In the genomic region with DNA sequence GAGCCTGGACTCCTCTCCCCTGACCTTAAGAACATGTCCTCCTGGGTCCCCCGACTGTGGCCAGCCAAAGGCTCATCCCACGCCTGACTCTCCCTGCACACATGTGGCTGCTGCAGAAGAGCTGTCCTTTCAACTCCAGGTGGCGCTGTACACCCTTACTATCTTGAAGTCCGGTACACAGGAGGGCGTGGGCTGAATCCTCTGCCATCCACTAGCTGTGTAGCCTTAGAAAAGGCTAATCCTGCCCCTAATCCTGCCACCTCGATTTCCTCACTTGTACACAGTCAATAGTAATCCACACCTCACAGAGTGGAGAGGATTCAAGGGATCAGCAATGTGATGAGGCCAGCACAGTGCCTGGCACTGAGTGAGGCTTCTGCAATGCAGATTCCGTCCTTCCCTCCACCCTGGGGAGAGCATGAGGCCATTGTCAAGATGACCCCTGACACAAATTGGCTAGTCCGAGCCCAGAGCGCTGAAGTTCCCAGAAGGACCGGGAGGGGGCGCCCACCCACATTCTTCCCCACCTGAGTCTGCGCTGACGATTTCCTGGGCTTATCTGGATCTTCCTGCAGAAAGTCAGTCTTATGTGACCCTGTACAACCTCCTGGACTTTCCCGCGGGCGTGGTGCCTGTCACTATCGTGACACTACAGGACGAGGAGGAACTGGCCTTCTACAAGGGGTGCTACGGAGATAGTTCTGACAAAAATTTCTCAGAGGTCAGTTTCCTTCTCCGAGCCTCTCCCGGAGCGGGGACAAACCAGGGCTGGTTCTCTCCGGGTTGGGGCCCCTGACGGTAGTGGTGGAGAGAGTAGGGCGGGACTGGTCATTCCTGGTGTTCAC, we compare ENCODE assay signal across 1 cellular context.
TF ChIP-seq lines count a peak whose summit lies in the region.

No MANE protein-coding gene starts in this region.

TF ChIP-seq in K562, 482 proteins besides CTCF, POLR2A, EP300 and RAD21 (continued from another document and continues in another):
- no peak for TF ChIP-seq MBD1 (CRISPR knock-in tag; IDR thresholded peaks at IDR 0.05)
- peak; percentile 75 for TF ChIP-seq ZKSCAN1 (IDR thresholded peaks at IDR 0.05; ENCODE audit: low read depth, low read length)
- TF ChIP-seq KLF6 (CRISPR knock-in tag; IDR thresholded peaks at IDR 0.05; ENCODE audit: borderline replicate concordance), result 0 out of 2 replicates have a peak, but pooled peaks have one; percentile 10
- no peak for TF ChIP-seq XRCC4 (IDR thresholded peaks at IDR 0.05; ENCODE audit: extremely low read depth, insufficient read depth, insufficient read length)
- TF ChIP-seq BACH1 (tag; IDR thresholded peaks at IDR 0.05), result 0 out of 2 replicates have a peak, but pooled peaks have one; percentile 30
- TF ChIP-seq ZFX (CRISPR knock-in tag; IDR thresholded peaks at IDR 0.05), result no peak; the same call in 1 of the 2 replicates
- TF ChIP-seq KLF13 (tag; IDR thresholded peaks at IDR 0.05; ENCODE audit: borderline replicate concordance, low read depth), result peak; percentile 86; the same call in 1 of the 2 replicates
- TF ChIP-seq HMGN3 (IDR thresholded peaks at IDR 0.05; ENCODE audit: borderline replicate concordance, extremely low read depth, insufficient read length, low read depth, low read length), result no peak
- TF ChIP-seq DEAF1 (CRISPR knock-in tag; IDR thresholded peaks at IDR 0.05), result peak; percentile 63
- no peak for TF ChIP-seq ZNF347 (CRISPR knock-in tag; IDR thresholded peaks at IDR 0.05; ENCODE audit: low read depth)
- no peak for TF ChIP-seq ZNF445 (CRISPR knock-in tag; IDR thresholded peaks at IDR 0.05; ENCODE audit: low read depth)
- peak; percentile 95 for TF ChIP-seq ZC3H8 (IDR thresholded peaks at IDR 0.05)
- TF ChIP-seq ZNF133 (CRISPR knock-in tag; IDR thresholded peaks at IDR 0.05), result no peak
- peak; percentile 91 for TF ChIP-seq EGR1 (conservative IDR thresholded peaks at IDR 0.05)
- TF ChIP-seq ZNF12 (CRISPR knock-in tag; IDR thresholded peaks at IDR 0.05), result 0 out of 2 replicates have a peak, but pooled peaks have one; percentile 64
- TF ChIP-seq STAT6 (CRISPR knock-in tag; IDR thresholded peaks at IDR 0.05), result no peak
- TF ChIP-seq ESRRB (CRISPR knock-in tag; IDR thresholded peaks at IDR 0.05; ENCODE audit: borderline replicate concordance), result no peak
- TF ChIP-seq CBFB (CRISPR knock-in tag; IDR thresholded peaks at IDR 0.05), result peak; percentile 86
- peak; percentile 81 for TF ChIP-seq TAL1 (IDR thresholded peaks at IDR 0.05)
- TF ChIP-seq ATF3 (IDR thresholded peaks at IDR 0.05), result peak; percentile 73
- peak; percentile 57; the same call in 1 of the 2 replicates for TF ChIP-seq ATF3 (CRISPR knock-in tag; conservative IDR thresholded peaks at IDR 0.05)
- no peak for TF ChIP-seq MXD1 (CRISPR knock-in tag; IDR thresholded peaks at IDR 0.05; ENCODE audit: borderline replicate concordance, poor library complexity, severe bottlenecking)
- TF ChIP-seq IRF1 (CRISPR knock-in tag; IDR thresholded peaks at IDR 0.05; ENCODE audit: borderline replicate concordance), result no peak
- TF ChIP-seq NR4A1 (CRISPR knock-in tag; IDR thresholded peaks at IDR 0.05), result no peak
- peak; percentile 92 for TF ChIP-seq NR4A1 (tag; IDR thresholded peaks at IDR 0.05)
- 0 out of 2 replicates have a peak, but pooled peaks have one; percentile 25 for TF ChIP-seq ZFPM2 (CRISPR knock-in tag; IDR thresholded peaks at IDR 0.05)
- TF ChIP-seq FOSL1 (tag; conservative IDR thresholded peaks at IDR 0.05), result peak; percentile 74
- peak; percentile 87 for TF ChIP-seq TCF3 (CRISPR knock-in tag; IDR thresholded peaks at IDR 0.05)
- TF ChIP-seq TRIM24 (IDR thresholded peaks at IDR 0.05), result peak; percentile 49 to 82; a peak in 1 of 4 replicates
- TF ChIP-seq, protein P1, sequence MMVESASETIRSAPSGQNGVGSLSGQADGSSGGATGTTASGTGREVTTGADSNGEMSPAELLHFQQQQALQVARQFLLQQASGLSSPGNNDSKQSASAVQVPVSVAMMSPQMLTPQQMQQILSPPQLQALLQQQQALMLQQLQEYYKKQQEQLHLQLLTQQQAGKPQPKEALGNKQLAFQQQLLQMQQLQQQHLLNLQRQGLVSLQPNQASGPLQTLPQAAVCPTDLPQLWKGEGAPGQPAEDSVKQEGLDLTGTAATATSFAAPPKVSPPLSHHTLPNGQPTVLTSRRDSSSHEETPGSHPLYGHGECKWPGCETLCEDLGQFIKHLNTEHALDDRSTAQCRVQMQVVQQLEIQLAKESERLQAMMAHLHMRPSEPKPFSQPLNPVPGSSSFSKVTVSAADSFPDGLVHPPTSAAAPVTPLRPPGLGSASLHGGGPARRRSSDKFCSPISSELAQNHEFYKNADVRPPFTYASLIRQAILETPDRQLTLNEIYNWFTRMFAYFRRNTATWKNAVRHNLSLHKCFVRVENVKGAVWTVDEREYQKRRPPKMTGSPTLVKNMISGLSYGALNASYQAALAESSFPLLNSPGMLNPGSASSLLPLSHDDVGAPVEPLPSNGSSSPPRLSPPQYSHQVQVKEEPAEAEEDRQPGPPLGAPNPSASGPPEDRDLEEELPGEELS (CRISPR knock-in tag; IDR thresholded peaks at IDR 0.05; ENCODE audit: borderline replicate concordance), result peak; percentile 75
- TF ChIP-seq SRSF9 (IDR thresholded peaks at IDR 0.05; ENCODE audit: borderline replicate concordance, low read depth, low read length), result no peak
- peak; percentile 87; the same call in 1 of the 2 replicates for TF ChIP-seq RHOXF2B (CRISPR knock-in tag; conservative IDR thresholded peaks at IDR 0.05)
- TF ChIP-seq TEAD1 (CRISPR knock-in tag; IDR thresholded peaks at IDR 0.05), result peak; percentile 92 to 100
- TF ChIP-seq, protein P2, sequence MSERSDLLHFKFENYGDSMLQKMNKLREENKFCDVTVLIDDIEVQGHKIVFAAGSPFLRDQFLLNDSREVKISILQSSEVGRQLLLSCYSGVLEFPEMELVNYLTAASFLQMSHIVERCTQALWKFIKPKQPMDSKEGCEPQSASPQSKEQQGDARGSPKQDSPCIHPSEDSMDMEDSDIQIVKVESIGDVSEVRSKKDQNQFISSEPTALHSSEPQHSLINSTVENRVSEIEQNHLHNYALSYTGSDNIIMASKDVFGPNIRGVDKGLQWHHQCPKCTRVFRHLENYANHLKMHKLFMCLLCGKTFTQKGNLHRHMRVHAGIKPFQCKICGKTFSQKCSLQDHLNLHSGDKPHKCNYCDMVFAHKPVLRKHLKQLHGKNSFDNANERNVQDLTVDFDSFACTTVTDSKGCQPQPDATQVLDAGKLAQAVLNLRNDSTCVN (CRISPR knock-in tag; IDR thresholded peaks at IDR 0.05), result no peak
- TF ChIP-seq HDAC3 (IDR thresholded peaks at IDR 0.05; ENCODE audit: borderline replicate concordance, partially characterized antibody), result peak; percentile 65
- TF ChIP-seq HMG20A (CRISPR knock-in tag; conservative IDR thresholded peaks at IDR 0.05), result no peak
- peak; percentile 93 for TF ChIP-seq TAF7 (tag; IDR thresholded peaks at IDR 0.05)
- no peak; the same call in 1 of the 2 replicates for TF ChIP-seq RREB1 (CRISPR knock-in tag; IDR thresholded peaks at IDR 0.05)
- TF ChIP-seq NCOR1 (IDR thresholded peaks at IDR 0.05), result peak; percentile 84
